In genomic region chr2:84879595-84880394, GRCh38 we compare ENCODE assay signal across 8 cellular contexts. TPM values are rescaled to one million over a fixed set of nuclear protein-coding genes. Genes with fewer than 3 reads are reported as not detected.
DNase-seq lines count a peak whose midpoint lies in the region; ATAC-seq, FAIRE-seq and TF ChIP-seq lines count a peak whose summit lies in the region.

No MANE protein-coding gene starts in this region.

- H3K36me3 Mint-ChIP-seq in neural crest cell (ENCODE audit: low read depth), result no peaks in the 10 kb centered on the region

- no peak for DNase-seq in GM18507 (ENCODE audit: extremely low spot score, insufficient read length, low read depth)
- peak; percentile 67 for DNase-seq in NOMO-1 treated with DMSO at 0.1 percent for 48 hours (lab: John Stamatoyannopoulos, UW; ENCODE audit: unreplicated experiment)
- DNase-seq in effector CD4-positive, alpha-beta T cell, result peak; percentile 15
- DNase-seq in neural crest cell (ENCODE audit: low read depth, low spot score), result no peak
- no peak for DNase-seq in AG08396 (ENCODE audit: low spot score)
- DNase-seq in NCI-H2196 treated with DMSO at 0.1 percent for 48 hours (lab: John Stamatoyannopoulos, UW; ENCODE audit: unreplicated experiment), result no peak
- DNase-seq in inferior parietal cortex (ENCODE audit: extremely low spot score), result no peak

- H3K4me1 Mint-ChIP-seq in neural crest cell, result peaks cover 28% of the 10 kb centered on the region

- H3K4me3 Mint-ChIP-seq in neural crest cell, result peak overlapping the region; percentile 58

- no peak overlapping the region for H3K27ac Mint-ChIP-seq in neural crest cell (ENCODE audit: unreplicated experiment)

- peaks cover 98% of the 10 kb centered on the region for H3K27me3 Mint-ChIP-seq in neural crest cell (ENCODE audit: low read depth)

- ATAC-seq in GM21825 (IDR thresholded peaks at IDR 0.05; ENCODE audit: unreplicated experiment), result peak; percentile 67

- no peak for TF ChIP-seq CTCF in neural crest cell (conservative IDR thresholded peaks at IDR 0.05)

- H3K9me3 Mint-ChIP-seq in neural crest cell, result no peaks in the 10 kb centered on the region

- peak; percentile 51 for FAIRE-seq in GM18507 (lab: Jason Lieb, UNC)

RNA-seq across cellular contexts. Expression of gene TRABD2A, which starts 1.1 kb away (rescaled TPM):
- 0.84 TPM in 2 replicates for total RNA-seq in neural crest cell

RNA-seq across cellular contexts. Expression of gene TMSB10, which starts 25.7 kb away (rescaled TPM):
- total RNA-seq in neural crest cell, result 1,431 and 1,563 TPM in 2 replicates

Comparison
In these comparisons a context has a peak if more than half of its experiments do, and no peak if none do; other contexts are left out.
1. DNase-seq: peak in NOMO-1 treated with DMSO at 0.1 percent for 48 hours (single experiment) and effector CD4-positive, alpha-beta T cell (single experiment); none in GM18507 (single experiment), neural crest cell (single experiment), AG08396 (single experiment), NCI-H2196 treated with DMSO at 0.1 percent for 48 hours (single experiment) and inferior parietal cortex (single experiment).